2 cellular contexts compared by ENCODE assay signal in the genomic region with DNA sequence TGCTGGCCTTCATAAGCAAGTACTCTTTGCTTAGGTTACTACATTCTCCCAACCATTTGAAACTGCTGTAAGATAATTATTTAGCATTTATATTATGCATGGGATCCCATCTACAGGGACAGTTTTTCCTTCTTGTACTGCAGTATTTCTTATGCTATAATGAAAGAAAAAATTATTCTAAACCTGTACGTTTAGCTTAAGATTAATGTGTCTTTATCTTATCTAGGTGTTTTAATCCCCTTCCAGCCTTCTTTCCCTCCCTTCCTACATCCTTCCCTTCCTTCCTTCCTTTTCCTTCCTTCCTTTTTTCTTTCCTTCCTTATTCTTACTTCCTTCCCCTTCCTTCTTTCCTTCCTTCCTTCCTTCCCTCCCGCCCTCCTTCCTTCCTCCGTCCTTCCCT.
TF ChIP-seq lines count a peak whose summit lies in the region.

No MANE protein-coding gene starts in this region.

TF ChIP-seq in HEK293, 187 proteins besides CTCF, POLR2A, EP300 and RAD21 (continued from another document):
- TF ChIP-seq, protein P1, sequence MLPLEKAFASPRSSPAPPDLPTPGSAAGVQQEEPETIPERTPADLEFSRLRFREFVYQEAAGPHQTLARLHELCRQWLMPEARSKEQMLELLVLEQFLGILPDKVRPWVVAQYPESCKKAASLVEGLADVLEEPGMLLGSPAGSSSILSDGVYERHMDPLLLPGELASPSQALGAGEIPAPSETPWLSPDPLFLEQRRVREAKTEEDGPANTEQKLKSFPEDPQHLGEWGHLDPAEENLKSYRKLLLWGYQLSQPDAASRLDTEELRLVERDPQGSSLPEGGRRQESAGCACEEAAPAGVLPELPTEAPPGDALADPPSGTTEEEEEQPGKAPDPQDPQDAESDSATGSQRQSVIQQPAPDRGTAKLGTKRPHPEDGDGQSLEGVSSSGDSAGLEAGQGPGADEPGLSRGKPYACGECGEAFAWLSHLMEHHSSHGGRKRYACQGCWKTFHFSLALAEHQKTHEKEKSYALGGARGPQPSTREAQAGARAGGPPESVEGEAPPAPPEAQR (tag by site-specific recombination; IDR thresholded peaks at IDR 0.05) = no peak
- no peak for TF ChIP-seq ZNF530 (tag by site-specific recombination; IDR thresholded peaks at IDR 0.05; ENCODE audit: low read depth)
- TF ChIP-seq KLF1 (tag by site-specific recombination; IDR thresholded peaks at IDR 0.05) = no peak
- no peak for TF ChIP-seq ZNF747 (tag by site-specific recombination; IDR thresholded peaks at IDR 0.05)
- TF ChIP-seq ZNF391 (tag by site-specific recombination; IDR thresholded peaks at IDR 0.05; ENCODE audit: borderline replicate concordance, low read depth) = no peak

TF ChIP-seq in K562, 482 proteins besides CTCF, POLR2A, EP300 and RAD21 (continued from another document):
- TF ChIP-seq, protein P2, sequence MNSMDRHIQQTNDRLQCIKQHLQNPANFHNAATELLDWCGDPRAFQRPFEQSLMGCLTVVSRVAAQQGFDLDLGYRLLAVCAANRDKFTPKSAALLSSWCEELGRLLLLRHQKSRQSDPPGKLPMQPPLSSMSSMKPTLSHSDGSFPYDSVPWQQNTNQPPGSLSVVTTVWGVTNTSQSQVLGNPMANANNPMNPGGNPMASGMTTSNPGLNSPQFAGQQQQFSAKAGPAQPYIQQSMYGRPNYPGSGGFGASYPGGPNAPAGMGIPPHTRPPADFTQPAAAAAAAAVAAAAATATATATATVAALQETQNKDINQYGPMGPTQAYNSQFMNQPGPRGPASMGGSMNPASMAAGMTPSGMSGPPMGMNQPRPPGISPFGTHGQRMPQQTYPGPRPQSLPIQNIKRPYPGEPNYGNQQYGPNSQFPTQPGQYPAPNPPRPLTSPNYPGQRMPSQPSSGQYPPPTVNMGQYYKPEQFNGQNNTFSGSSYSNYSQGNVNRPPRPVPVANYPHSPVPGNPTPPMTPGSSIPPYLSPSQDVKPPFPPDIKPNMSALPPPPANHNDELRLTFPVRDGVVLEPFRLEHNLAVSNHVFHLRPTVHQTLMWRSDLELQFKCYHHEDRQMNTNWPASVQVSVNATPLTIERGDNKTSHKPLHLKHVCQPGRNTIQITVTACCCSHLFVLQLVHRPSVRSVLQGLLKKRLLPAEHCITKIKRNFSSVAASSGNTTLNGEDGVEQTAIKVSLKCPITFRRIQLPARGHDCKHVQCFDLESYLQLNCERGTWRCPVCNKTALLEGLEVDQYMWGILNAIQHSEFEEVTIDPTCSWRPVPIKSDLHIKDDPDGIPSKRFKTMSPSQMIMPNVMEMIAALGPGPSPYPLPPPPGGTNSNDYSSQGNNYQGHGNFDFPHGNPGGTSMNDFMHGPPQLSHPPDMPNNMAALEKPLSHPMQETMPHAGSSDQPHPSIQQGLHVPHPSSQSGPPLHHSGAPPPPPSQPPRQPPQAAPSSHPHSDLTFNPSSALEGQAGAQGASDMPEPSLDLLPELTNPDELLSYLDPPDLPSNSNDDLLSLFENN (IDR thresholded peaks at IDR 0.05; ENCODE audit: low read depth in 2 of 2, low read length in 2 of 2) = no peak
- TF ChIP-seq ZNF778 (CRISPR knock-in tag; IDR thresholded peaks at IDR 0.05) (no peak), PCBP2 (IDR thresholded peaks at IDR 0.05; ENCODE audit: low read depth, low read length, poor library complexity, severe bottlenecking) (peak; percentile 94), PTRF (tag; IDR thresholded peaks at IDR 0.05) (no peak)
- TF ChIP-seq, protein P3, sequence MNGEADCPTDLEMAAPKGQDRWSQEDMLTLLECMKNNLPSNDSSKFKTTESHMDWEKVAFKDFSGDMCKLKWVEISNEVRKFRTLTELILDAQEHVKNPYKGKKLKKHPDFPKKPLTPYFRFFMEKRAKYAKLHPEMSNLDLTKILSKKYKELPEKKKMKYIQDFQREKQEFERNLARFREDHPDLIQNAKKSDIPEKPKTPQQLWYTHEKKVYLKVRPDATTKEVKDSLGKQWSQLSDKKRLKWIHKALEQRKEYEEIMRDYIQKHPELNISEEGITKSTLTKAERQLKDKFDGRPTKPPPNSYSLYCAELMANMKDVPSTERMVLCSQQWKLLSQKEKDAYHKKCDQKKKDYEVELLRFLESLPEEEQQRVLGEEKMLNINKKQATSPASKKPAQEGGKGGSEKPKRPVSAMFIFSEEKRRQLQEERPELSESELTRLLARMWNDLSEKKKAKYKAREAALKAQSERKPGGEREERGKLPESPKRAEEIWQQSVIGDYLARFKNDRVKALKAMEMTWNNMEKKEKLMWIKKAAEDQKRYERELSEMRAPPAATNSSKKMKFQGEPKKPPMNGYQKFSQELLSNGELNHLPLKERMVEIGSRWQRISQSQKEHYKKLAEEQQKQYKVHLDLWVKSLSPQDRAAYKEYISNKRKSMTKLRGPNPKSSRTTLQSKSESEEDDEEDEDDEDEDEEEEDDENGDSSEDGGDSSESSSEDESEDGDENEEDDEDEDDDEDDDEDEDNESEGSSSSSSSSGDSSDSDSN (IDR thresholded peaks at IDR 0.05; ENCODE audit: borderline replicate concordance in 1 of 2, low read depth in 2 of 2, low read length in 2 of 2) = no peak
